ENCODE assay signal across 2 cellular contexts in the genomic region with DNA sequence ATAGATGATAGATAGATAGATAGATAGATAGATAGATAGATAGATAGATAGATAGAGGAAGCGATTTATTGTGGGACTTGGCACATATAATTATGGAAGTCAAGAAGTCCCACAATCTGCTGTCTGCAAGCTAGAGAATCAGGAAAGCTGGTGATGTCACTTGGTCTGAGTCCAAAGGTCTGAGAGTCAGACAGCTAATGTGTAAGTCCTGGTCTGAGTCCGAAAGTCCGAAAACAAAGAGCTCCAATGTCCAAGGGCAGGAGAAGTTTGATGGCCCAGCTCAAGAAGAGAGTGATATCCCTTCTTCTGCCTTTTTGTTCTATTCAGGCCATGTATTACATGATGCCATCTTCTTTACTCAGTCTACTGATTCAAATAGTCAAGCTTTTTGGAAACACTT.
TF ChIP-seq lines count a peak whose summit lies in the region.

No MANE protein-coding gene starts in this region.

TF ChIP-seq in IMR-90, 13 proteins besides CTCF, POLR2A, EP300 and RAD21:
- TF ChIP-seq, protein P1, sequence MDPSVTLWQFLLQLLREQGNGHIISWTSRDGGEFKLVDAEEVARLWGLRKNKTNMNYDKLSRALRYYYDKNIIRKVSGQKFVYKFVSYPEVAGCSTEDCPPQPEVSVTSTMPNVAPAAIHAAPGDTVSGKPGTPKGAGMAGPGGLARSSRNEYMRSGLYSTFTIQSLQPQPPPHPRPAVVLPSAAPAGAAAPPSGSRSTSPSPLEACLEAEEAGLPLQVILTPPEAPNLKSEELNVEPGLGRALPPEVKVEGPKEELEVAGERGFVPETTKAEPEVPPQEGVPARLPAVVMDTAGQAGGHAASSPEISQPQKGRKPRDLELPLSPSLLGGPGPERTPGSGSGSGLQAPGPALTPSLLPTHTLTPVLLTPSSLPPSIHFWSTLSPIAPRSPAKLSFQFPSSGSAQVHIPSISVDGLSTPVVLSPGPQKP (IDR thresholded peaks at IDR 0.05; ENCODE audit: borderline replicate concordance, low read depth, low read length): no peak
- TF ChIP-seq NFE2L2 (IDR thresholded peaks at IDR 0.05; ENCODE audit: low read depth, low read length): no peak

TF ChIP-seq in liver, 16 proteins besides CTCF, POLR2A, EP300 and RAD21 (continued from another document):
- TF ChIP-seq, protein P2, sequence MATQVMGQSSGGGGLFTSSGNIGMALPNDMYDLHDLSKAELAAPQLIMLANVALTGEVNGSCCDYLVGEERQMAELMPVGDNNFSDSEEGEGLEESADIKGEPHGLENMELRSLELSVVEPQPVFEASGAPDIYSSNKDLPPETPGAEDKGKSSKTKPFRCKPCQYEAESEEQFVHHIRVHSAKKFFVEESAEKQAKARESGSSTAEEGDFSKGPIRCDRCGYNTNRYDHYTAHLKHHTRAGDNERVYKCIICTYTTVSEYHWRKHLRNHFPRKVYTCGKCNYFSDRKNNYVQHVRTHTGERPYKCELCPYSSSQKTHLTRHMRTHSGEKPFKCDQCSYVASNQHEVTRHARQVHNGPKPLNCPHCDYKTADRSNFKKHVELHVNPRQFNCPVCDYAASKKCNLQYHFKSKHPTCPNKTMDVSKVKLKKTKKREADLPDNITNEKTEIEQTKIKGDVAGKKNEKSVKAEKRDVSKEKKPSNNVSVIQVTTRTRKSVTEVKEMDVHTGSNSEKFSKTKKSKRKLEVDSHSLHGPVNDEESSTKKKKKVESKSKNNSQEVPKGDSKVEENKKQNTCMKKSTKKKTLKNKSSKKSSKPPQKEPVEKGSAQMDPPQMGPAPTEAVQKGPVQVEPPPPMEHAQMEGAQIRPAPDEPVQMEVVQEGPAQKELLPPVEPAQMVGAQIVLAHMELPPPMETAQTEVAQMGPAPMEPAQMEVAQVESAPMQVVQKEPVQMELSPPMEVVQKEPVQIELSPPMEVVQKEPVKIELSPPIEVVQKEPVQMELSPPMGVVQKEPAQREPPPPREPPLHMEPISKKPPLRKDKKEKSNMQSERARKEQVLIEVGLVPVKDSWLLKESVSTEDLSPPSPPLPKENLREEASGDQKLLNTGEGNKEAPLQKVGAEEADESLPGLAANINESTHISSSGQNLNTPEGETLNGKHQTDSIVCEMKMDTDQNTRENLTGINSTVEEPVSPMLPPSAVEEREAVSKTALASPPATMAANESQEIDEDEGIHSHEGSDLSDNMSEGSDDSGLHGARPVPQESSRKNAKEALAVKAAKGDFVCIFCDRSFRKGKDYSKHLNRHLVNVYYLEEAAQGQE (IDR thresholded peaks at IDR 0.05): peak; percentile 52
- TF ChIP-seq HNF4G (IDR thresholded peaks at IDR 0.05): peak; percentile 100
- peak; percentile 78 for TF ChIP-seq SP1 (IDR thresholded peaks at IDR 0.05)
- no peak for TF ChIP-seq TAF1 (conservative IDR thresholded peaks at IDR 0.05)
- peak; percentile 33 for TF ChIP-seq FOXA1 (IDR thresholded peaks at IDR 0.05)
- TF ChIP-seq, protein P3, sequence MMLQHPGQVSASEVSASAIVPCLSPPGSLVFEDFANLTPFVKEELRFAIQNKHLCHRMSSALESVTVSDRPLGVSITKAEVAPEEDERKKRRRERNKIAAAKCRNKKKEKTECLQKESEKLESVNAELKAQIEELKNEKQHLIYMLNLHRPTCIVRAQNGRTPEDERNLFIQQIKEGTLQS (IDR thresholded peaks at IDR 0.05): peak; percentile 89
- TF ChIP-seq NR2F2 (IDR thresholded peaks at IDR 0.05): peak; percentile 57
- TF ChIP-seq EGR1 (IDR thresholded peaks at IDR 0.05; ENCODE audit: low read depth in 2 of 2): no peak
- peak; percentile 100 for TF ChIP-seq HNF4A (conservative IDR thresholded peaks at IDR 0.05)
- TF ChIP-seq, protein P4, sequence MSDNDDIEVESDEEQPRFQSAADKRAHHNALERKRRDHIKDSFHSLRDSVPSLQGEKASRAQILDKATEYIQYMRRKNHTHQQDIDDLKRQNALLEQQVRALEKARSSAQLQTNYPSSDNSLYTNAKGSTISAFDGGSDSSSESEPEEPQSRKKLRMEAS (IDR thresholded peaks at IDR 0.05): peak; percentile 70
- TF ChIP-seq GABPA (IDR thresholded peaks at IDR 0.05 in 1 of 2, conservative IDR thresholded peaks at IDR 0.05 in 1 of 2): no peak
- peak; percentile 83 to 85 for TF ChIP-seq RXRA (IDR thresholded peaks at IDR 0.05)
- peak; percentile 49 for TF ChIP-seq FOXA2 (IDR thresholded peaks at IDR 0.05)
- peak; percentile 46 for TF ChIP-seq YY1 (IDR thresholded peaks at IDR 0.05)
- TF ChIP-seq JUND (IDR thresholded peaks at IDR 0.05): peak; percentile 92
